In the genomic region with DNA sequence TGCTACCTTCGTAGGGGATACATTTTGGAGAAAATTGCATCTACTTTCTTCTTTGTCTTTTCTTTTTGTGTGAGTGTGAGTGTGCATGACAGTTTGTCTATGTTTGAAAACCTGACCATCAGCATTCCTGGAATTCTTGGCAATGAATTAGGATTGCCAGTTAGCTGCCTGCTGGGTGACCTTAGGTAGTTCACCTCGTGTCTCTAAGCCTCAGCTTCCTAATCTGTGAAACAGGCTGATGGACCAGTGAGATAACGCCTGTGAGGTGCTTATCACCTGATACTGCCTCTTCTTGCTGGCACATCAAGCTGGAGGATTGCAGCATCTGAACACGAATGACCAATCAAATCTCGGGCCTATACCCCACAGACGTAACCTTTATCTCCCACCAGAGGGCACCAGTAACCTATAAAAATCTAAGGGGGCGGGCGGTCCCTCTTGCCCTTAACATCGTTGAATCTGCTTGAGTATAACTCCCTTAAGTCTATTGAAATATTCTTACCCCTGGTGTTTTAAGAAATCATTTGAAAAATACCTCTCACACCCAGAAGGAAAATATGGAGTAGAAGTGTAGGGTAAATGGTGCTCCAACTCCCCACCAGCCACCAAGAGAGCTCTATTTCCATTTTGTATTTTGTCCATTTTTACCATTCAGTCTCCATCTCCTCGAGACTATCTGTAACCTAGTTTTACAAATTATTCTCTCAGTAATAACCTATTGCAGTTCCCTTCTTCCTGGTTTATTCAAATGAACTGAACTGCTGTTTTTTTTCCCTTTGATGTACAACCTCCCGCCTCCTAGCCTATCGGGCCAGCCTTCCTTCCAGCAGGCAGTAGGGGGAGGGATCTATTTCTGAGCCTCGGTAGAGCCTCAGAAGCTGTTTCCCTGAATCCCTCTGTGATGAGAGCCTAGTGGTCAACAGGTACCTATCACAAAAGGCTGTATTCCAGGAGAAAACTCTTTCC, we compare ENCODE assay signal across 8 cellular contexts. TPM values are rescaled to one million over a fixed set of nuclear protein-coding genes. Genes with fewer than 3 reads are reported as not detected.
A peak's percentile ranks its signal among the peaks of the same experiment; 100 is the strongest.
DNase-seq lines count a peak whose midpoint lies in the region; ATAC-seq, FAIRE-seq and TF ChIP-seq lines count a peak whose summit lies in the region.

No MANE protein-coding gene starts in this region.

- no peaks in the 10 kb centered on the region for H3K36me3 ChIP-seq in Panc1 (ENCODE audit: control insufficient read depth, insufficient read depth, low read length)
- H3K36me3 ChIP-seq in osteoblast (ENCODE audit: insufficient read depth, low read length): no peaks in the 10 kb centered on the region
- no peaks in the 10 kb centered on the region for H3K36me3 ChIP-seq in uterus

- no peaks in the 10 kb centered on the region for H3K27me3 Mint-ChIP-seq in activated T-helper 1 cell treated with anti-CD3 and anti-CD28 coated beads, Interleukin-12 subunit alpha, Interleukin-12 subunit beta, Interleukin-2, Interleukin-4 antibody, amounts not matched to agents 30 ng/mL and 10 ng/mL and 1 ng/mL, durations not matched to agents 14 hours and 24 hours and 36 hours (ENCODE audit: insufficient read depth)

- H2AFZ ChIP-seq in osteoblast (ENCODE audit: low read length): no peak overlapping the region

- TF ChIP-seq CTCF in 22Rv1 (IDR thresholded peaks at IDR 0.05) (peak; percentile 89), LNCaP clone FGC (IDR thresholded peaks at IDR 0.05; ENCODE audit: control insufficient read depth, extremely low read depth, insufficient read depth) (peak; percentile 71), Panc1 (IDR thresholded peaks at IDR 0.05) (peak; percentile 79), osteoblast (IDR thresholded peaks at IDR 0.05; ENCODE audit: extremely low read depth, low read depth, low read length) (peak; percentile 79), uterus (IDR thresholded peaks at IDR 0.05) (peak; percentile 64 to 78 (median 74))

- H3K79me2 ChIP-seq in osteoblast (ENCODE audit: insufficient read depth, low read length): no peaks in the 10 kb centered on the region

- ATAC-seq in Panc1: peak; percentile 83

- H3K4me1 ChIP-seq in Panc1 (ENCODE audit: control insufficient read depth, insufficient read depth, low read length): peaks cover 15% of the 10 kb centered on the region
- peaks cover 7% of the 10 kb centered on the region for H3K4me1 ChIP-seq in osteoblast (ENCODE audit: insufficient read depth, low read length)
- no peaks in the 10 kb centered on the region for H3K4me1 ChIP-seq in uterus

- H3K27me3 ChIP-seq in Panc1 (ENCODE audit: control insufficient read depth, insufficient read depth, low read length) (no peaks in the 10 kb centered on the region), osteoblast (ENCODE audit: insufficient read depth, low read length) (no peaks in the 10 kb centered on the region), uterus (no peaks in the 10 kb centered on the region)

- no peak overlapping the region for H3K4me3 Mint-ChIP-seq in activated T-helper 1 cell treated with anti-CD3 and anti-CD28 coated beads, Interleukin-12 subunit alpha, Interleukin-12 subunit beta, Interleukin-2, Interleukin-4 antibody, amounts not matched to agents 30 ng/mL and 10 ng/mL and 1 ng/mL, durations not matched to agents 14 hours and 24 hours and 36 hours

- H3K27ac ChIP-seq in 22Rv1 (peak overlapping the region; percentile 45; the same call in 1 of the 2 replicates), Panc1 (ENCODE audit: low read length) (peak overlapping the region; percentile 41; the same call in 1 of the 2 replicates), osteoblast (ENCODE audit: low read depth, low read length) (no peak overlapping the region), uterus (no peak overlapping the region)

- TF ChIP-seq POLR2A in GM12892 (IDR thresholded peaks at IDR 0.05; ENCODE audit: low read depth, low read length) (no peak), uterus (IDR thresholded peaks at IDR 0.05) (no peak)

- peaks cover 67% of the 10 kb centered on the region for H3K4me1 Mint-ChIP-seq in activated T-helper 1 cell treated with anti-CD3 and anti-CD28 coated beads, Interleukin-12 subunit alpha, Interleukin-12 subunit beta, Interleukin-2, Interleukin-4 antibody, amounts not matched to agents 30 ng/mL and 10 ng/mL and 1 ng/mL, durations not matched to agents 14 hours and 24 hours and 36 hours (ENCODE audit: low read depth)

- H3K9me3 Mint-ChIP-seq in activated T-helper 1 cell treated with anti-CD3 and anti-CD28 coated beads, Interleukin-12 subunit alpha, Interleukin-12 subunit beta, Interleukin-2, Interleukin-4 antibody, amounts not matched to agents 30 ng/mL and 10 ng/mL and 1 ng/mL, durations not matched to agents 14 hours and 24 hours and 36 hours: no peaks in the 10 kb centered on the region

- no peak overlapping the region for H3K4me3 ChIP-seq in LNCaP clone FGC (ENCODE audit: low read depth, low read length)
- no peak overlapping the region for H3K4me3 ChIP-seq in Panc1 (ENCODE audit: low read depth in 2 of 2, low read length in 2 of 2)
- H3K4me3 ChIP-seq in osteoblast (ENCODE audit: insufficient read depth, low read length): no peak overlapping the region
- no peak overlapping the region for H3K4me3 ChIP-seq in uterus

- intact Hi-C loops in Panc1 (cut with micrococcal nuclease; ENCODE audit: unreplicated experiment) (loop anchor here (1.0 to 10.0 kb wide), 2 partner anchors 241 to 379 kb away; no protein-coding TSS in a partner anchor), uterus (cut with DNase I; ENCODE audit: low total_unique reads) (loop anchor here (10.0 kb wide), 1 partner anchor 199 kb away; no protein-coding TSS in a partner anchor)
- intact Hi-C loops in activated T-helper 1 cell treated with anti-CD3 and anti-CD28 coated beads, Interleukin-12 subunit alpha, Interleukin-12 subunit beta, Interleukin-2, Interleukin-4 antibody, amounts not matched to agents 30 ng/mL and 10 ng/mL and 1 ng/mL, durations not matched to agents 14 hours and 24 hours and 36 hours (cut with micrococcal nuclease): loop anchor here (1.0 to 2.0 kb wide), 4 partner anchors 21 to 241 kb away; a partner anchor contains a TSS

- POLR2A ChIA-PET in Panc1 (lab: Charles Lee): no interaction called here

- DNase-seq in GM12892 (ENCODE audit: insufficient read length) (peak; percentile 64), LNCaP clone FGC (ENCODE audit: low read depth) (peak; percentile 85), Panc1 (ENCODE audit: low read depth, low spot score) (peak; percentile 61), fibroblast of the conjunctiva (ENCODE audit: low read depth) (peak; percentile 72), osteoblast (ENCODE audit: insufficient read length, low spot score, missing footprints) (peak; percentile 94), uterus (peak; percentile 51 to 55)
- peak; percentile 56 for DNase-seq in activated T-helper 1 cell treated with anti-CD3 and anti-CD28 coated beads, Interleukin-12 subunit alpha, Interleukin-12 subunit beta, Interleukin-2, Interleukin-4 antibody, amounts not matched to agents 30 ng/mL and 10 ng/mL and 1 ng/mL, durations not matched to agents 14 hours and 24 hours and 36 hours (ENCODE audit: low spot score)

- no peak overlapping the region for H3K4me2 ChIP-seq in osteoblast (ENCODE audit: insufficient read depth, low read length)

- peak overlapping the region; percentile 68 for H3K27ac Mint-ChIP-seq in activated T-helper 1 cell treated with anti-CD3 and anti-CD28 coated beads, Interleukin-12 subunit alpha, Interleukin-12 subunit beta, Interleukin-2, Interleukin-4 antibody, amounts not matched to agents 30 ng/mL and 10 ng/mL and 1 ng/mL, durations not matched to agents 14 hours and 24 hours and 36 hours

- peak; percentile 76 for FAIRE-seq in GM12892 (lab: Jason Lieb, UNC)

- CTCF ChIA-PET in Panc1 (lab: Charles Lee): interaction anchor here (0.6 to 3.9 kb wide), 12 partner anchors 9 to 450 kb away, joined by 3 to 61 read pairs (median 3); a partner anchor contains a TSS

- BruUV-seq in Panc1 (replicated peaks; lab: Mats Ljungman, UMichigan): no TSS peak

- H3K36me3 Mint-ChIP-seq in activated T-helper 1 cell treated with anti-CD3 and anti-CD28 coated beads, Interleukin-12 subunit alpha, Interleukin-12 subunit beta, Interleukin-2, Interleukin-4 antibody, amounts not matched to agents 30 ng/mL and 10 ng/mL and 1 ng/mL, durations not matched to agents 14 hours and 24 hours and 36 hours (ENCODE audit: low read depth): peaks cover 31% of the 10 kb centered on the region

- H4K20me1 ChIP-seq in osteoblast (ENCODE audit: insufficient read depth, low read length): no peaks in the 10 kb centered on the region

- H3K9me3 ChIP-seq in Panc1 (ENCODE audit: control insufficient read depth, insufficient read depth, low read depth, low read length) (no peaks in the 10 kb centered on the region), osteoblast (ENCODE audit: low read depth, low read length) (no peaks in the 10 kb centered on the region), uterus (no peaks in the 10 kb centered on the region)

- in situ Hi-C loops in Panc1 (cut with HindIII; ENCODE audit: low pct_unique_long_range_greater_than_20kb, low sequenced_read_pairs): no loop called here

RNA-seq across cellular contexts. Expression of a gene that starts 49.7 kb away (rescaled TPM):
- polyA plus RNA-seq in GM12892 (2012; ENCODE audit: missing spikeins): 37.1 TPM
- total RNA-seq in Panc1 (2021; ENCODE audit: unreplicated experiment) (42.1 TPM), osteoblast (40.2 and 47.7 TPM in 2 replicates), uterus (100 to 1,000 TPM in 3 of 4 donors, 10 to 100 TPM in 1; 31.0 to 141 (median 134) TPM)
- 2.6 TPM for polyA plus RNA-seq in Panc1 (2012; ENCODE audit: insufficient read length)
- total RNA-seq in activated T-helper 1 cell treated with anti-CD3 and anti-CD28 coated beads, Interleukin-12 subunit alpha, Interleukin-12 subunit beta, Interleukin-2, Interleukin-4 antibody, amounts not matched to agents 30 ng/mL and 10 ng/mL and 1 ng/mL, durations not matched to agents 14 hours and 24 hours and 36 hours: 75.5 and 80.3 TPM in 2 replicates

Comparison
In these comparisons a context has a peak if more than half of its experiments do, and no peak if none do; other contexts are left out.
1. H3K27ac ChIP-seq: peak in 22Rv1 (single experiment) and Panc1 (single experiment); none in osteoblast (single experiment) and uterus (0 of 2).
2. Peak in every context shown above with its lines, with median percentiles within 50 percentile points of each other: CTCF ChIP-seq and DNase-seq.